Comparison of ENCODE assay signal across 1 cellular context in the genomic region with DNA sequence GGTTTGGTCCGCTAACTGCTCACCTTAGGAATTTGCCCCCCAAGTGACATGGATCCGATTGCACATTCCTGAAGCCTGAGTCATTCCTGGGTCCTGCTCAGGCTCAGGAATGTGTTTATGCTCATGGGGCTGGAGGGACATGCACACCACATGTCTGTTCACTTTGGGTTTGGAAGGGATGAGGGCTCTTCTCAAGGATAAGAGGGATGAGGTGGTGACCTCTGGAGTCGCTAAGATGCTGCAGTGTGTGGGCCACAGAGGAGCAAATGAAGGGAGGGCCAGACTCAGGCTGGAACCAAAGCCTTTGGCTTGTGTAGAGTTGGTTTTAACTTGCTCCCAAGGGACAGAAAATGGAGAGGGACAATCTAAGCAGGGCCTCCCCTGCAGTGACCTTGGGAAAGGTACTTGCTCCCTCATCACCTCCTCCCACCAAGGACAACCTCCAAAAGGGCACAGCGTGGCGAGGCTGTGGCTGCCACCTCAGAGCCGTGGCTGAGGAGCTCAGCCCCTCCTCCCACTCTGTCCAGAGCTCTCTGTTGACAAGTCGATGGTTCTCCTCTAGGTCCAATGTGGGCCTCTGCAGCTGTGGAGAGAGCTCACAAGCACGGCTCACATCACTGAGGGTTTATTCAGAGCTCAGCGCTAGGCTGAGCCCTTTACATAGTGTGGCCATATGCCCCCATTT.
TF ChIP-seq lines count a peak whose summit lies in the region.

No MANE protein-coding gene starts in this region.

TF ChIP-seq in HepG2, 621 proteins besides CTCF, POLR2A, EP300 and RAD21 (continued from another document and continues in another):
- TF ChIP-seq, protein P1, sequence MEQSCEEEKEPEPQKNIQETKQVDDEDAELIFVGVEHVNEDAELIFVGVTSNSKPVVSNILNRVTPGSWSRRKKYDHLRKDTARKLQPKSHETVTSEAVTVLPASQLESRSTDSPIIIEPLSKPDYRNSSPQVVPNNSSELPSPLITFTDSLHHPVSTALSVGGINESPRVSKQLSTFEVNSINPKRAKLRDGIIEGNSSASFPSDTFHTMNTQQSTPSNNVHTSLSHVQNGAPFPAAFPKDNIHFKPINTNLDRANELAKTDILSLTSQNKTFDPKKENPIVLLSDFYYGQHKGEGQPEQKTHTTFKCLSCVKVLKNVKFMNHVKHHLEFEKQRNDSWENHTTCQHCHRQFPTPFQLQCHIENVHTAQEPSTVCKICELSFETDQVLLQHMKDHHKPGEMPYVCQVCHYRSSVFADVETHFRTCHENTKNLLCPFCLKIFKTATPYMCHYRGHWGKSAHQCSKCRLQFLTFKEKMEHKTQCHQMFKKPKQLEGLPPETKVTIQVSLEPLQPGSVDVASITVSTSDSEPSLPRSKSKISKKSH (CRISPR knock-in tag; IDR thresholded peaks at IDR 0.05; ENCODE audit: borderline replicate concordance): peak; percentile 93; the same call in 1 of the 2 replicates
- TF ChIP-seq, protein P2, sequence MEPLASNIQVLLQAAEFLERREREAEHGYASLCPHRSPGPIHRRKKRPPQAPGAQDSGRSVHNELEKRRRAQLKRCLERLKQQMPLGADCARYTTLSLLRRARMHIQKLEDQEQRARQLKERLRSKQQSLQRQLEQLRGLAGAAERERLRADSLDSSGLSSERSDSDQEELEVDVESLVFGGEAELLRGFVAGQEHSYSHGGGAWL (CRISPR knock-in tag; IDR thresholded peaks at IDR 0.05): no peak; the same call in 1 of the 2 replicates
- TF ChIP-seq ZNF124 (CRISPR knock-in tag; IDR thresholded peaks at IDR 0.05) (no peak), ZNF816 (CRISPR knock-in tag; IDR thresholded peaks at IDR 0.05; ENCODE audit: borderline replicate concordance) (peak; percentile 95; the same call in 1 of the 2 replicates), ZNF138 (CRISPR knock-in tag; IDR thresholded peaks at IDR 0.05; ENCODE audit: low read depth) (no peak), TOE1 (CRISPR knock-in tag; IDR thresholded peaks at IDR 0.05) (no peak), KMT2A (CRISPR knock-in tag; IDR thresholded peaks at IDR 0.05) (no peak), TMF1 (CRISPR knock-in tag; IDR thresholded peaks at IDR 0.05; ENCODE audit: low read depth) (peak; percentile 29; the same call in 1 of the 2 replicates), PHF21A (CRISPR knock-in tag; IDR thresholded peaks at IDR 0.05) (peak; percentile 89), KMT2B (CRISPR knock-in tag; IDR thresholded peaks at IDR 0.05) (peak; percentile 1; the same call in 1 of the 2 replicates), EHMT2 (IDR thresholded peaks at IDR 0.05; ENCODE audit: borderline replicate concordance, low read depth, low read length) (0 out of 2 replicates have a peak, but pooled peaks have one; percentile 18), ZNF441 (CRISPR knock-in tag; IDR thresholded peaks at IDR 0.05; ENCODE audit: borderline replicate concordance) (peak; percentile 60; the same call in 1 of the 2 replicates), NFIC (IDR thresholded peaks at IDR 0.05; ENCODE audit: low read length) (no peak), ZNF335 (CRISPR knock-in tag; IDR thresholded peaks at IDR 0.05) (0 out of 2 replicates have a peak, but pooled peaks have one; percentile 39), ZNF33A (CRISPR knock-in tag; IDR thresholded peaks at IDR 0.05; ENCODE audit: borderline replicate concordance) (no peak), NR2F2 (IDR thresholded peaks at IDR 0.05; ENCODE audit: borderline replicate concordance, low read depth) (no peak), ZNF607 (CRISPR knock-in tag; IDR thresholded peaks at IDR 0.05; ENCODE audit: borderline replicate concordance) (no peak; the same call in 1 of the 2 replicates), SSRP1 (CRISPR knock-in tag; IDR thresholded peaks at IDR 0.05) (peak; percentile 93), SATB2 (CRISPR knock-in tag; IDR thresholded peaks at IDR 0.05) (no peak), RFXAP (CRISPR knock-in tag; IDR thresholded peaks at IDR 0.05; ENCODE audit: borderline replicate concordance) (no peak), SMAD9 (CRISPR knock-in tag; IDR thresholded peaks at IDR 0.05) (no peak), ZNF672 (CRISPR knock-in tag; IDR thresholded peaks at IDR 0.05) (no peak), MZF1 (CRISPR knock-in tag; IDR thresholded peaks at IDR 0.05; ENCODE audit: borderline replicate concordance) (no peak), ZNF747 (CRISPR knock-in tag; IDR thresholded peaks at IDR 0.05; ENCODE audit: borderline replicate concordance) (peak; percentile 55; the same call in 1 of the 2 replicates), ZFP62 (CRISPR knock-in tag; IDR thresholded peaks at IDR 0.05) (no peak), PHF20 (CRISPR knock-in tag; IDR thresholded peaks at IDR 0.05) (0 out of 2 replicates have a peak, but pooled peaks have one; percentile 33), ZNF776 (CRISPR knock-in tag; IDR thresholded peaks at IDR 0.05) (peak; percentile 63), MEIS2 (CRISPR knock-in tag; IDR thresholded peaks at IDR 0.05) (no peak; the same call in 1 of the 2 replicates), NR3C1 (CRISPR knock-in tag; IDR thresholded peaks at IDR 0.05) (no peak), ZNF224 (CRISPR knock-in tag; IDR thresholded peaks at IDR 0.05) (no peak), ZNF629 (CRISPR knock-in tag; conservative IDR thresholded peaks at IDR 0.05) (peak; percentile 35; the same call in 1 of the 2 replicates), ZNF558 (CRISPR knock-in tag; IDR thresholded peaks at IDR 0.05; ENCODE audit: borderline replicate concordance) (0 out of 2 replicates have a peak, but pooled peaks have one; percentile 3), RBM22 (optimal IDR thresholded peaks at IDR 0.05; ENCODE audit: low read length) (peak; percentile 52), BCL6 (CRISPR knock-in tag; IDR thresholded peaks at IDR 0.05) (peak; percentile 74), ZBTB1 (CRISPR knock-in tag; IDR thresholded peaks at IDR 0.05; ENCODE audit: borderline replicate concordance) (no peak), ZNF891 (CRISPR knock-in tag; IDR thresholded peaks at IDR 0.05) (peak; percentile 41; the same call in 1 of the 2 replicates)
- TF ChIP-seq, protein P3, sequence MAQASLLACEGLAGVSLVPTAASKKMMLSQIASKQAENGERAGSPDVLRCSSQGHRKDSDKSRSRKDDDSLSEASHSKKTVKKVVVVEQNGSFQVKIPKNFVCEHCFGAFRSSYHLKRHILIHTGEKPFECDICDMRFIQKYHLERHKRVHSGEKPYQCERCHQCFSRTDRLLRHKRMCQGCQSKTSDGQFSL (CRISPR knock-in tag; IDR thresholded peaks at IDR 0.05): 0 out of 2 replicates have a peak, but pooled peaks have one; percentile 22
- TF ChIP-seq, protein P4, sequence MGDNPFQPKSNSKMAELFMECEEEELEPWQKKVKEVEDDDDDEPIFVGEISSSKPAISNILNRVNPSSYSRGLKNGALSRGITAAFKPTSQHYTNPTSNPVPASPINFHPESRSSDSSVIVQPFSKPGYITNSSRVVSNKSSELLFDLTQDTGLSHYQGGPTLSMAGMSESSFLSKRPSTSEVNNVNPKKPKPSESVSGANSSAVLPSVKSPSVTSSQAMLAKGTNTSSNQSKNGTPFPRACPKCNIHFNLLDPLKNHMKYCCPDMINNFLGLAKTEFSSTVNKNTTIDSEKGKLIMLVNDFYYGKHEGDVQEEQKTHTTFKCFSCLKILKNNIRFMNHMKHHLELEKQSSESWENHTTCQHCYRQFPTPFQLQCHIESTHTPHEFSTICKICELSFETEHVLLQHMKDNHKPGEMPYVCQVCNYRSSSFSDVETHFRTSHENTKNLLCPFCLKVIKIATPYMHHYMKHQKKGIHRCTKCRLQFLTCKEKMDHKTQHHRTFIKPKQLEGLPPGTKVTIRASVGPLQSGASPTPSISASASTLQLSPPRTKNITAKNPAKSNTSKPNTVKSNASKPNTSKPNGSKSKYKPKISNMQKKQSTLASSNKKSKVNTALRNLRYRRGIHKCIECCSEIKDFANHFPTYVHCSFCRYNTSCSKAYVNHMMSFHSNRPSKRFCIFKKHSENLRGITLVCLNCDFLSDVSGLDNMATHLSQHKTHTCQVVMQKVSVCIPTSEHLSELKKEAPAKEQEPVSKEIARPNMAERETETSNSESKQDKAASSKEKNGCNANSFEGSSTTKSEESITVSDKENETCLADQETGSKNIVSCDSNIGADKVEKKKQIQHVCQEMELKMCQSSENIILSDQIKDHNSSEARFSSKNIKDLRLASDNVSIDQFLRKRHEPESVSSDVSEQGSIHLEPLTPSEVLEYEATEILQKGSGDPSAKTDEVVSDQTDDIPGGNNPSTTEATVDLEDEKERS (CRISPR knock-in tag; IDR thresholded peaks at IDR 0.05): 0 out of 2 replicates have a peak, but pooled peaks have one; percentile 14
- TF ChIP-seq, protein P5, sequence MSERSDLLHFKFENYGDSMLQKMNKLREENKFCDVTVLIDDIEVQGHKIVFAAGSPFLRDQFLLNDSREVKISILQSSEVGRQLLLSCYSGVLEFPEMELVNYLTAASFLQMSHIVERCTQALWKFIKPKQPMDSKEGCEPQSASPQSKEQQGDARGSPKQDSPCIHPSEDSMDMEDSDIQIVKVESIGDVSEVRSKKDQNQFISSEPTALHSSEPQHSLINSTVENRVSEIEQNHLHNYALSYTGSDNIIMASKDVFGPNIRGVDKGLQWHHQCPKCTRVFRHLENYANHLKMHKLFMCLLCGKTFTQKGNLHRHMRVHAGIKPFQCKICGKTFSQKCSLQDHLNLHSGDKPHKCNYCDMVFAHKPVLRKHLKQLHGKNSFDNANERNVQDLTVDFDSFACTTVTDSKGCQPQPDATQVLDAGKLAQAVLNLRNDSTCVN (CRISPR knock-in tag; IDR thresholded peaks at IDR 0.05; ENCODE audit: borderline replicate concordance): 0 out of 2 replicates have a peak, but pooled peaks have one; percentile 7
- TF ChIP-seq, protein P6, sequence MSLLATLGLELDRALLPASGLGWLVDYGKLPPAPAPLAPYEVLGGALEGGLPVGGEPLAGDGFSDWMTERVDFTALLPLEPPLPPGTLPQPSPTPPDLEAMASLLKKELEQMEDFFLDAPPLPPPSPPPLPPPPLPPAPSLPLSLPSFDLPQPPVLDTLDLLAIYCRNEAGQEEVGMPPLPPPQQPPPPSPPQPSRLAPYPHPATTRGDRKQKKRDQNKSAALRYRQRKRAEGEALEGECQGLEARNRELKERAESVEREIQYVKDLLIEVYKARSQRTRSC (CRISPR knock-in tag; IDR thresholded peaks at IDR 0.05; ENCODE audit: low read depth): no peak
- TF ChIP-seq, protein P7, sequence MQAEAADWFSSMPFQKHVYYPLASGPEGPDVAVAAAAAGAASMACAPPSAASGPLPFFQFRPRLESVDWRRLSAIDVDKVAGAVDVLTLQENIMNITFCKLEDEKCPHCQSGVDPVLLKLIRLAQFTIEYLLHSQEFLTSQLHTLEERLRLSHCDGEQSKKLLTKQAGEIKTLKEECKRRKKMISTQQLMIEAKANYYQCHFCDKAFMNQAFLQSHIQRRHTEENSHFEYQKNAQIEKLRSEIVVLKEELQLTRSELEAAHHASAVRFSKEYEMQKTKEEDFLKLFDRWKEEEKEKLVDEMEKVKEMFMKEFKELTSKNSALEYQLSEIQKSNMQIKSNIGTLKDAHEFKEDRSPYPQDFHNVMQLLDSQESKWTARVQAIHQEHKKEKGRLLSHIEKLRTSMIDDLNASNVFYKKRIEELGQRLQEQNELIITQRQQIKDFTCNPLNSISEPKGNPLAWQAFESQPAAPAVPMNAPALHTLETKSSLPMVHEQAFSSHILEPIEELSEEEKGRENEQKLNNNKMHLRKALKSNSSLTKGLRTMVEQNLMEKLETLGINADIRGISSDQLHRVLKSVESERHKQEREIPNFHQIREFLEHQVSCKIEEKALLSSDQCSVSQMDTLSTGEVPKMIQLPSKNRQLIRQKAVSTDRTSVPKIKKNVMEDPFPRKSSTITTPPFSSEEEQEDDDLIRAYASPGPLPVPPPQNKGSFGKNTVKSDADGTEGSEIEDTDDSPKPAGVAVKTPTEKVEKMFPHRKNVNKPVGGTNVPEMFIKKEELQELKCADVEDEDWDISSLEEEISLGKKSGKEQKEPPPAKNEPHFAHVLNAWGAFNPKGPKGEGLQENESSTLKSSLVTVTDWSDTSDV (CRISPR knock-in tag; IDR thresholded peaks at IDR 0.05): peak; percentile 86
- TF ChIP-seq, protein P8, sequence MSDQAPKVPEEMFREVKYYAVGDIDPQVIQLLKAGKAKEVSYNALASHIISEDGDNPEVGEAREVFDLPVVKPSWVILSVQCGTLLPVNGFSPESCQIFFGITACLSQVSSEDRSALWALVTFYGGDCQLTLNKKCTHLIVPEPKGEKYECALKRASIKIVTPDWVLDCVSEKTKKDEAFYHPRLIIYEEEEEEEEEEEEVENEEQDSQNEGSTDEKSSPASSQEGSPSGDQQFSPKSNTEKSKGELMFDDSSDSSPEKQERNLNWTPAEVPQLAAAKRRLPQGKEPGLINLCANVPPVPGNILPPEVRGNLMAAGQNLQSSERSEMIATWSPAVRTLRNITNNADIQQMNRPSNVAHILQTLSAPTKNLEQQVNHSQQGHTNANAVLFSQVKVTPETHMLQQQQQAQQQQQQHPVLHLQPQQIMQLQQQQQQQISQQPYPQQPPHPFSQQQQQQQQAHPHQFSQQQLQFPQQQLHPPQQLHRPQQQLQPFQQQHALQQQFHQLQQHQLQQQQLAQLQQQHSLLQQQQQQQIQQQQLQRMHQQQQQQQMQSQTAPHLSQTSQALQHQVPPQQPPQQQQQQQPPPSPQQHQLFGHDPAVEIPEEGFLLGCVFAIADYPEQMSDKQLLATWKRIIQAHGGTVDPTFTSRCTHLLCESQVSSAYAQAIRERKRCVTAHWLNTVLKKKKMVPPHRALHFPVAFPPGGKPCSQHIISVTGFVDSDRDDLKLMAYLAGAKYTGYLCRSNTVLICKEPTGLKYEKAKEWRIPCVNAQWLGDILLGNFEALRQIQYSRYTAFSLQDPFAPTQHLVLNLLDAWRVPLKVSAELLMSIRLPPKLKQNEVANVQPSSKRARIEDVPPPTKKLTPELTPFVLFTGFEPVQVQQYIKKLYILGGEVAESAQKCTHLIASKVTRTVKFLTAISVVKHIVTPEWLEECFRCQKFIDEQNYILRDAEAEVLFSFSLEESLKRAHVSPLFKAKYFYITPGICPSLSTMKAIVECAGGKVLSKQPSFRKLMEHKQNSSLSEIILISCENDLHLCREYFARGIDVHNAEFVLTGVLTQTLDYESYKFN (CRISPR knock-in tag; conservative IDR thresholded peaks at IDR 0.05): peak; percentile 85
- TF ChIP-seq, protein P9, sequence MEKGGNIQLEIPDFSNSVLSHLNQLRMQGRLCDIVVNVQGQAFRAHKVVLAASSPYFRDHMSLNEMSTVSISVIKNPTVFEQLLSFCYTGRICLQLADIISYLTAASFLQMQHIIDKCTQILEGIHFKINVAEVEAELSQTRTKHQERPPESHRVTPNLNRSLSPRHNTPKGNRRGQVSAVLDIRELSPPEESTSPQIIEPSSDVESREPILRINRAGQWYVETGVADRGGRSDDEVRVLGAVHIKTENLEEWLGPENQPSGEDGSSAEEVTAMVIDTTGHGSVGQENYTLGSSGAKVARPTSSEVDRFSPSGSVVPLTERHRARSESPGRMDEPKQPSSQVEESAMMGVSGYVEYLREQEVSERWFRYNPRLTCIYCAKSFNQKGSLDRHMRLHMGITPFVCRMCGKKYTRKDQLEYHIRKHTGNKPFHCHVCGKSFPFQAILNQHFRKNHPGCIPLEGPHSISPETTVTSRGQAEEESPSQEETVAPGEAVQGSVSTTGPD (CRISPR knock-in tag; IDR thresholded peaks at IDR 0.05): peak; percentile 24; the same call in 1 of the 2 replicates
- TF ChIP-seq, protein P10, sequence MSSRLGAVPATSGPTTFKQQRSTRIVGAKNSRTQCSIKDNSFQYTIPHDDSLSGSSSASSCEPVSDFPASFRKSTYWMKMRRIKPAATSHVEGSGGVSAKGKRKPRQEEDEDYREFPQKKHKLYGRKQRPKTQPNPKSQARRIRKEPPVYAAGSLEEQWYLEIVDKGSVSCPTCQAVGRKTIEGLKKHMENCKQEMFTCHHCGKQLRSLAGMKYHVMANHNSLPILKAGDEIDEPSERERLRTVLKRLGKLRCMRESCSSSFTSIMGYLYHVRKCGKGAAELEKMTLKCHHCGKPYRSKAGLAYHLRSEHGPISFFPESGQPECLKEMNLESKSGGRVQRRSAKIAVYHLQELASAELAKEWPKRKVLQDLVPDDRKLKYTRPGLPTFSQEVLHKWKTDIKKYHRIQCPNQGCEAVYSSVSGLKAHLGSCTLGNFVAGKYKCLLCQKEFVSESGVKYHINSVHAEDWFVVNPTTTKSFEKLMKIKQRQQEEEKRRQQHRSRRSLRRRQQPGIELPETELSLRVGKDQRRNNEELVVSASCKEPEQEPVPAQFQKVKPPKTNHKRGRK (CRISPR knock-in tag; IDR thresholded peaks at IDR 0.05): no peak
